In genomic region chr2:207565736-207566135, GRCh38 we compare ENCODE assay signal across 24 cellular contexts. TPM values are rescaled to one million over a fixed set of nuclear protein-coding genes. Genes with fewer than 3 reads are reported as not detected.
DNase-seq lines count a peak whose midpoint lies in the region; ATAC-seq lines count a peak whose summit lies in the region.
"Had no signal": no experiment of that assay in that cellular context is flagged by ENCODE, and none has a peak within 500 bp of the region (broad histone marks: within the 10 kb centered on the region; RNA-seq: fewer than 3 reads in every experiment).

No MANE protein-coding gene starts in this region.

- no peak overlapping the region for H3K4me3 Mint-ChIP-seq in activated CD4-positive, alpha-beta T cell treated with anti-CD3 and anti-CD28 coated beads, Interleukin-2, amount 10 ng/mL, durations not matched to agents 24 days and 14 days
- no peak overlapping the region for H3K4me3 Mint-ChIP-seq in CD8-positive, alpha-beta memory T cell
- no peak overlapping the region for H3K4me3 Mint-ChIP-seq in activated naive CD8-positive, alpha-beta T cell treated with anti-CD3 and anti-CD28 coated beads, Interleukin-2, amount 10 ng/mL, durations not matched to agents 7 days and 5 days
- H3K4me3 Mint-ChIP-seq in naive thymus-derived CD4-positive, alpha-beta T cell, result no peak overlapping the region
- H3K4me3 Mint-ChIP-seq: activated CD4-positive, alpha-beta T cell treated with anti-CD3 and anti-CD28 coated beads for 36 hours had no signal

- peak overlapping the region; percentile 39 for H3K27ac Mint-ChIP-seq in activated CD4-positive, alpha-beta T cell treated with anti-CD3 and anti-CD28 coated beads, Interleukin-2, amount 10 ng/mL, durations not matched to agents 24 days and 14 days
- H3K27ac Mint-ChIP-seq in CD8-positive, alpha-beta memory T cell, result peak overlapping the region in 6 of 8 donors; percentile 19 to 84 (median 36)
- peak overlapping the region; percentile 18 for H3K27ac Mint-ChIP-seq in activated naive CD8-positive, alpha-beta T cell treated with anti-CD3 and anti-CD28 coated beads, Interleukin-2, amount 10 ng/mL, durations not matched to agents 7 days and 5 days
- peak overlapping the region in 7 of 9 donors; percentile 21 to 75 (median 30) for H3K27ac Mint-ChIP-seq in naive thymus-derived CD4-positive, alpha-beta T cell
- H3K27ac Mint-ChIP-seq: activated CD4-positive, alpha-beta T cell treated with anti-CD3 and anti-CD28 coated beads for 36 hours had no signal

- CTCF ChIA-PET in CD8-positive, alpha-beta memory T cell (lab: Charles Lee), result no interaction called here
- CTCF ChIA-PET in naive thymus-derived CD4-positive, alpha-beta T cell (lab: Charles Lee), result no interaction called here

- DNase-seq in activated CD4-positive, alpha-beta T cell treated with anti-CD3 and anti-CD28 coated beads, Interleukin-2, amount 10 ng/mL, durations not matched to agents 24 days and 14 days, result no peak
- no peak for DNase-seq in activated CD4-positive, alpha-beta T cell treated with anti-CD3 and anti-CD28 coated beads for 1 hour
- no peak for DNase-seq in CD8-positive, alpha-beta memory T cell
- no peak for DNase-seq in activated naive CD8-positive, alpha-beta T cell treated with anti-CD3 and anti-CD28 coated beads, Interleukin-2, amount 10 ng/mL, durations not matched to agents 7 days and 5 days
- no peak for DNase-seq in naive thymus-derived CD4-positive, alpha-beta T cell
- DNase-seq in central memory CD4-positive, alpha-beta T cell, result no peak
- DNase-seq: activated CD4-positive, alpha-beta T cell treated with anti-CD3 and anti-CD28 coated beads for 36 hours; activated T-cell treated with anti-CD3 and anti-CD28 coated beads, Interleukin-2, amount 50 U/mL, for 48 hours; EL; GM23248; Karpas-422; NCI-H1436 treated with DMSO at 0.1 percent for 48 hours; NCI-H524; stimulated activated naive CD4-positive, alpha-beta T cell treated with Interleukin-2 at 50 U/mL for 16 hours; T-helper 2 cell had no signal

- intact Hi-C loops in activated CD4-positive, alpha-beta T cell treated with anti-CD3 and anti-CD28 coated beads, Interleukin-2, amount 10 ng/mL, durations not matched to agents 24 days and 14 days (cut with micrococcal nuclease), result no loop called here
- intact Hi-C loops in naive thymus-derived CD4-positive, alpha-beta T cell (cut with micrococcal nuclease), result loop anchor here in 1 of 2 donors (2.0 kb wide), 1 partner anchor 17 kb away; no protein-coding TSS in a partner anchor

- H3K27me3 ChIP-seq in CD8-positive, alpha-beta memory T cell (ENCODE audit: insufficient read depth, low read length, poor library complexity, severe bottlenecking), result no peaks in the 10 kb centered on the region
- H3K27me3 ChIP-seq in naive thymus-derived CD4-positive, alpha-beta T cell (ENCODE audit: control insufficient read depth in 2 of 2, insufficient read depth in 2 of 2, low read length in 2 of 2), result no peaks in the 10 kb centered on the region

- H3K36me3 ChIP-seq in CD8-positive, alpha-beta memory T cell (ENCODE audit: insufficient read depth, low read length), result peaks cover 44% of the 10 kb centered on the region
- H3K36me3 ChIP-seq in naive thymus-derived CD4-positive, alpha-beta T cell (ENCODE audit: control insufficient read depth in 2 of 3, insufficient read depth in 3 of 3, low read length in 3 of 3), result peaks cover 0 to 60% (median 0%) of the 10 kb centered on the region in 3 experiments
- H3K36me3 ChIP-seq: prostate gland had no signal

- POLR2A ChIA-PET in CD8-positive, alpha-beta memory T cell (lab: Charles Lee), result no interaction called here
- POLR2A ChIA-PET in activated naive CD8-positive, alpha-beta T cell treated with anti-CD3 and anti-CD28 coated beads, Interleukin-2, amount 10 ng/mL, durations not matched to agents 7 days and 5 days (lab: Charles Lee), result interaction anchor here (0.5 kb wide), 1 partner anchor 14 kb away, joined by 3 read pairs; no protein-coding TSS in a partner anchor
- POLR2A ChIA-PET in naive thymus-derived CD4-positive, alpha-beta T cell (lab: Charles Lee), result interaction anchor here (1.2 kb wide), 1 partner anchor 36 kb away, joined by 7 read pairs; the partner anchor contains the start of gene CREB1

- no peak for ATAC-seq in activated naive CD8-positive, alpha-beta T cell treated with anti-CD3 and anti-CD28 coated beads, Interleukin-2, amount 10 ng/mL, durations not matched to agents 7 days and 5 days (ENCODE audit: low read depth)
- ATAC-seq in naive thymus-derived CD4-positive, alpha-beta T cell, result no peak
- ATAC-seq in GM18502 (IDR thresholded peaks at IDR 0.05; ENCODE audit: poor library complexity, unreplicated experiment), result no peak
- ATAC-seq in HG02571 (IDR thresholded peaks at IDR 0.05; ENCODE audit: unreplicated experiment), result no peak
- ATAC-seq: activated CD4-positive, alpha-beta T cell treated with anti-CD3 and anti-CD28 coated beads for 36 hours; GM12878; SK-N-SH treated with all-trans-retinoic acid at 6 μM for 48 hours had no signal

- H3K4me1 ChIP-seq in CD8-positive, alpha-beta memory T cell (ENCODE audit: insufficient read depth, low read length), result no peaks in the 10 kb centered on the region
- no peaks in the 10 kb centered on the region for H3K4me1 ChIP-seq in naive thymus-derived CD4-positive, alpha-beta T cell (ENCODE audit: control insufficient read depth in 2 of 2, insufficient read depth in 2 of 2, low read length in 2 of 2)
- H3K4me1 ChIP-seq: prostate gland had no signal

- H3K9me3 Mint-ChIP-seq in activated CD4-positive, alpha-beta T cell treated with anti-CD3 and anti-CD28 coated beads, Interleukin-2, amount 10 ng/mL, durations not matched to agents 24 days and 14 days, result no peaks in the 10 kb centered on the region
- no peaks in the 10 kb centered on the region for H3K9me3 Mint-ChIP-seq in CD8-positive, alpha-beta memory T cell
- H3K9me3 Mint-ChIP-seq in activated naive CD8-positive, alpha-beta T cell treated with anti-CD3 and anti-CD28 coated beads, Interleukin-2, amount 10 ng/mL, durations not matched to agents 7 days and 5 days, result no peaks in the 10 kb centered on the region
- no peaks in the 10 kb centered on the region for H3K9me3 Mint-ChIP-seq in naive thymus-derived CD4-positive, alpha-beta T cell

- H3K27ac ChIP-seq in CD8-positive, alpha-beta memory T cell (ENCODE audit: low read depth, low read length), result no peak overlapping the region
- H3K27ac ChIP-seq in naive thymus-derived CD4-positive, alpha-beta T cell (ENCODE audit: low read depth, low read length), result no peak overlapping the region
- H3K27ac ChIP-seq: 22Rv1, GM23248, HL-60, prostate gland, thoracic aorta had no signal

- H3K9me3 ChIP-seq in CD8-positive, alpha-beta memory T cell (ENCODE audit: low read length), result no peaks in the 10 kb centered on the region
- no peaks in the 10 kb centered on the region for H3K9me3 ChIP-seq in naive thymus-derived CD4-positive, alpha-beta T cell (ENCODE audit: control insufficient read depth in 2 of 3, low read length in 3 of 3)
- H3K9me3 ChIP-seq: prostate gland, thoracic aorta had no signal

- peaks cover 4% of the 10 kb centered on the region for H3K4me1 Mint-ChIP-seq in activated CD4-positive, alpha-beta T cell treated with anti-CD3 and anti-CD28 coated beads, Interleukin-2, amount 10 ng/mL, durations not matched to agents 24 days and 14 days
- H3K4me1 Mint-ChIP-seq in CD8-positive, alpha-beta memory T cell, result peaks cover 27 to 53% (median 45%) of the 10 kb centered on the region in 3 donors
- H3K4me1 Mint-ChIP-seq in activated naive CD8-positive, alpha-beta T cell treated with anti-CD3 and anti-CD28 coated beads, Interleukin-2, amount 10 ng/mL, durations not matched to agents 7 days and 5 days, result peaks cover 3% of the 10 kb centered on the region
- peaks cover 3 to 46% (median 25%) of the 10 kb centered on the region in 7 donors for H3K4me1 Mint-ChIP-seq in naive thymus-derived CD4-positive, alpha-beta T cell

- H3K27me3 Mint-ChIP-seq in activated CD4-positive, alpha-beta T cell treated with anti-CD3 and anti-CD28 coated beads, Interleukin-2, amount 10 ng/mL, durations not matched to agents 24 days and 14 days, result no peaks in the 10 kb centered on the region
- no peaks in the 10 kb centered on the region for H3K27me3 Mint-ChIP-seq in CD8-positive, alpha-beta memory T cell
- no peaks in the 10 kb centered on the region for H3K27me3 Mint-ChIP-seq in activated naive CD8-positive, alpha-beta T cell treated with anti-CD3 and anti-CD28 coated beads, Interleukin-2, amount 10 ng/mL, durations not matched to agents 7 days and 5 days
- no peaks in the 10 kb centered on the region for H3K27me3 Mint-ChIP-seq in naive thymus-derived CD4-positive, alpha-beta T cell
- H3K27me3 Mint-ChIP-seq: activated CD4-positive, alpha-beta T cell treated with anti-CD3 and anti-CD28 coated beads for 36 hours had no signal

- H3K4me3 ChIP-seq in CD8-positive, alpha-beta memory T cell (ENCODE audit: low read length), result no peak overlapping the region
- H3K4me3 ChIP-seq in naive thymus-derived CD4-positive, alpha-beta T cell (ENCODE audit: low read length), result no peak overlapping the region
- H3K4me3 ChIP-seq: GM12878, GM23248, lung, prostate gland, thoracic aorta had no signal

- peaks cover 59% of the 10 kb centered on the region for H3K36me3 Mint-ChIP-seq in activated CD4-positive, alpha-beta T cell treated with anti-CD3 and anti-CD28 coated beads, Interleukin-2, amount 10 ng/mL, durations not matched to agents 24 days and 14 days (ENCODE audit: low read depth)
- H3K36me3 Mint-ChIP-seq in CD8-positive, alpha-beta memory T cell, result peaks cover 3 to 79% (median 28%) of the 10 kb centered on the region in 3 donors
- H3K36me3 Mint-ChIP-seq in activated naive CD8-positive, alpha-beta T cell treated with anti-CD3 and anti-CD28 coated beads, Interleukin-2, amount 10 ng/mL, durations not matched to agents 7 days and 5 days, result peaks cover 52% of the 10 kb centered on the region
- peaks cover 9 to 72% (median 46%) of the 10 kb centered on the region in 5 donors for H3K36me3 Mint-ChIP-seq in naive thymus-derived CD4-positive, alpha-beta T cell

RNA-seq across cellular contexts. Expression of gene CREB1, which starts 36.0 kb away (rescaled TPM):
- 106 and 107 TPM in 2 replicates for total RNA-seq in activated CD4-positive, alpha-beta T cell treated with anti-CD3 and anti-CD28 coated beads, Interleukin-2, amount 10 ng/mL, durations not matched to agents 24 days and 14 days
- total RNA-seq in CD8-positive, alpha-beta memory T cell, result 10 to 100 TPM; 95.4 to 96.2 TPM
- 60.2 TPM for polyA plus RNA-seq in CD8-positive, alpha-beta memory T cell
- total RNA-seq in activated naive CD8-positive, alpha-beta T cell treated with anti-CD3 and anti-CD28 coated beads, Interleukin-2, amount 10 ng/mL, durations not matched to agents 7 days and 5 days, result 100 to 1,000 TPM in 1 of 2 experiments, 10 to 100 TPM in 1; 97.5 to 101 TPM
- 100 to 1,000 TPM in 4 of 5 experiments, 10 to 100 TPM in 1; 89.7 to 141 (median 115) TPM for total RNA-seq in naive thymus-derived CD4-positive, alpha-beta T cell
- polyA plus RNA-seq in naive thymus-derived CD4-positive, alpha-beta T cell, result 10 to 100 TPM; 71.1 to 85.7 TPM

RNA-seq across cellular contexts. Expression of gene METTL21A, which starts 59.5 kb away (rescaled TPM):
- 37.9 and 42.6 TPM in 2 replicates for total RNA-seq in activated CD4-positive, alpha-beta T cell treated with anti-CD3 and anti-CD28 coated beads, Interleukin-2, amount 10 ng/mL, durations not matched to agents 24 days and 14 days
- total RNA-seq in CD8-positive, alpha-beta memory T cell, result 10 to 100 TPM; 31.5 to 32.8 TPM
- polyA plus RNA-seq in CD8-positive, alpha-beta memory T cell, result 30.4 TPM
- 10 to 100 TPM; 21.6 to 24.0 TPM for total RNA-seq in activated naive CD8-positive, alpha-beta T cell treated with anti-CD3 and anti-CD28 coated beads, Interleukin-2, amount 10 ng/mL, durations not matched to agents 7 days and 5 days
- total RNA-seq in naive thymus-derived CD4-positive, alpha-beta T cell, result 10 to 100 TPM; 14.6 to 20.5 (median 19.6) TPM
- 10 to 100 TPM; 39.9 to 40.2 TPM for polyA plus RNA-seq in naive thymus-derived CD4-positive, alpha-beta T cell
